1 cellular context compared by ENCODE assay signal in the genomic region with DNA sequence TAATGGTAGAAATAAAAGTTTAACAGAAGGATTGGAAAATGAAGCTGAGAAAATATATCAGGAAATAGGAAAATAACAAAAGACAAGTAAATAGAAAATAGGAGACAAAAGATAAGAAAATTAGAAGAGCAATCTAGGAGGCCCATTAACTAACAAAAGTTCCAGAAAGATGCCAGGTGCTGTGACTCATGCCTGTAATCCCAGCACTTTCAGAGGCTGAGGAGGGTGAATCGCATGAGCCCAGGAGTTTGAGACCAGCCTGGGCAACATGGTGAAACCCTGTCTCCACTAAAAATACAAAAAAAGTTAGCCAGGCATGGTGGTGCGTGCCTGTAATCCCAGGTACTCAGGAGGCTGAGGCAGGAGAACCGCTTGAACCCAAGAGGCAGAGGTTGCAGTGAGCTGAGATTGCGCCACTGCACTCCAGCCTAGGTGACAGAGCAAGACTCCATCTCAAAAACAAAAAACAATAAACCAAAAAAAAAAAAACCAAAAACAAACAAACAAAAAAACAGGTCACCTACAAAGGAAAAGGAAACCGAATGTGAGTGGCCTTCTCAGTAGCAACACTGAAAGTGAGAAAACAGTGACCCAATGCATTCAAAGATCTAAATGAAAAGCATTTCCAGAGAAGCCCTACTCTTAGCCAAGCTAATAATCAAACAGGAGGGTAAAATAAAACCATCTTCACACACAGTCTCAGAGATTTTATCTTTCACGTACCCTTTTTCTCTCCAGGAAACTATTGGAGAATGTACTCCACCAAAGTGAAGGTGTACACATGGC.
A peak's percentile ranks its signal among the peaks of the same experiment; 100 is the strongest.
TF ChIP-seq lines count a peak whose summit lies in the region.

No MANE protein-coding gene starts in this region.

TF ChIP-seq in GM12878, 131 proteins besides CTCF, POLR2A, EP300 and RAD21:
- TF ChIP-seq HDGF (IDR thresholded peaks at IDR 0.05) (peak; percentile 25; the same call in 1 of the 2 replicates), ATF7 (IDR thresholded peaks at IDR 0.05; ENCODE audit: low read depth) (peak; percentile 36)
- TF ChIP-seq, protein P1, sequence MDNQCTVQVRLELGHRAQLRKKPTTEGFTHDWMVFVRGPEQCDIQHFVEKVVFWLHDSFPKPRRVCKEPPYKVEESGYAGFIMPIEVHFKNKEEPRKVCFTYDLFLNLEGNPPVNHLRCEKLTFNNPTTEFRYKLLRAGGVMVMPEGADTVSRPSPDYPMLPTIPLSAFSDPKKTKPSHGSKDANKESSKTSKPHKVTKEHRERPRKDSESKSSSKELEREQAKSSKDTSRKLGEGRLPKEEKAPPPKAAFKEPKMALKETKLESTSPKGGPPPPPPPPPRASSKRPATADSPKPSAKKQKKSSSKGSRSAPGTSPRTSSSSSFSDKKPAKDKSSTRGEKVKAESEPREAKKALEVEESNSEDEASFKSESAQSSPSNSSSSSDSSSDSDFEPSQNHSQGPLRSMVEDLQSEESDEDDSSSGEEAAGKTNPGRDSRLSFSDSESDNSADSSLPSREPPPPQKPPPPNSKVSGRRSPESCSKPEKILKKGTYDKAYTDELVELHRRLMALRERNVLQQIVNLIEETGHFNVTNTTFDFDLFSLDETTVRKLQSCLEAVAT (IDR thresholded peaks at IDR 0.05): peak; percentile 58; the same call in 1 of the 2 replicates
